In the genomic region with DNA sequence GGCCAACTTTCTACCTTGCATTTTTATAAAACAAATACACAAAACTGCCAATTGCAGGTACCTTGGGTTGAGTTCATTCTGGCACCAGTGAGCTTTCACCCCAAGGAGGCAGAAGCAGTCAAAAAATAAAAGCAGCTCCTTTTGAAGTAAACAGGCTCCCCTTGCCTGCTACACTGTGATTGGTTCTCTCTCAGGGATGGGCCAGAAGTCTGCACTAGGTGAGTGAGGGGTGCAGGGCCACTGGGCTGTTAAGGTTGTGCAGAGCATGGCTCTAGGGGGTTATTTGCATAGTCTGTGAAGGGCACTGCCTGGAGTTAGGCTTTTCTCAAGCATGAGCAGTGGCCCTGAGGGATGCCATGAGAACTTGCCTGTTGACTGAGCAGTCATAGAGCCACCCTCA, we compare ENCODE assay signal across 17 cellular contexts. TPM values are rescaled to one million over a fixed set of nuclear protein-coding genes. Genes with fewer than 3 reads are reported as not detected.
A peak's percentile ranks its signal among the peaks of the same experiment; 100 is the strongest.
DNase-seq lines count a peak whose midpoint lies in the region; ATAC-seq and TF ChIP-seq lines count a peak whose summit lies in the region.
"Had no signal": no experiment of that assay in that cellular context is flagged by ENCODE, and none has a peak within 500 bp of the region (broad histone marks: within the 10 kb centered on the region; RNA-seq: fewer than 3 reads in every experiment).

No MANE protein-coding gene starts in this region.

- H3K4ac ChIP-seq in H9 (ENCODE audit: low read depth, low read length) = no peak overlapping the region

- no peak overlapping the region for H4K5ac ChIP-seq in H9 (ENCODE audit: insufficient read length, low read depth, low read length)

- TF ChIP-seq CTCF in H9 (conservative IDR thresholded peaks at IDR 0.05) = no peak
- no peak for TF ChIP-seq CTCF in WTC11 (IDR thresholded peaks at IDR 0.05)
- TF ChIP-seq CTCF in esophagus squamous epithelium (IDR thresholded peaks at IDR 0.05) = no peak
- no peak for TF ChIP-seq CTCF in osteocyte (IDR thresholded peaks at IDR 0.05)
- no peak for TF ChIP-seq CTCF in Calu3 (IDR thresholded peaks at IDR 0.05; ENCODE audit: unreplicated experiment)

- H3K56ac ChIP-seq in H9 (ENCODE audit: insufficient read length, low read depth, low read length) = no peak overlapping the region

- peaks cover 2% of the 10 kb centered on the region for H3K27me3 Mint-ChIP-seq in H9 (ENCODE audit: low read depth)
- H3K27me3 Mint-ChIP-seq in WTC11 (ENCODE audit: low read depth) = no peaks in the 10 kb centered on the region
- H3K27me3 Mint-ChIP-seq in osteocyte (ENCODE audit: unreplicated experiment) = no peaks in the 10 kb centered on the region
- peaks cover 10% of the 10 kb centered on the region for H3K27me3 Mint-ChIP-seq in Calu3 (ENCODE audit: unreplicated experiment)
- H3K27me3 Mint-ChIP-seq: activated CD8-positive, alpha-beta T cell treated with anti-CD3 and anti-CD28 coated beads for 36 hours had no signal

- no peaks in the 10 kb centered on the region for H3K79me1 ChIP-seq in H9 (ENCODE audit: insufficient read depth, low read depth, low read length, poor library complexity, severe bottlenecking)

- H3K23me2 ChIP-seq in H9 (ENCODE audit: insufficient read length, low read depth, low read length, poor library complexity, severe bottlenecking) = no peaks in the 10 kb centered on the region

- intact Hi-C loops in esophagus squamous epithelium (cut with DNase I) = no loop called here
- intact Hi-C loops in Calu3 (cut with micrococcal nuclease; ENCODE audit: unreplicated experiment) = no loop called here

- H3K4me1 ChIP-seq in H9 (ENCODE audit: insufficient read depth, low read length) = no peaks in the 10 kb centered on the region; the same call in 1 of the 2 replicates
- H3K4me1 ChIP-seq in esophagus squamous epithelium = peaks cover 15 to 48% (median 19%) of the 10 kb centered on the region in 3 donors

- H3K14ac ChIP-seq in H9 (ENCODE audit: insufficient read depth, low read length) = no peak overlapping the region

- no peak overlapping the region for H2BK15ac ChIP-seq in H9 (ENCODE audit: low read depth, low read length)

- no peak overlapping the region for H3K4me2 ChIP-seq in H9 (ENCODE audit: insufficient read depth, insufficient read length, low read length)

- H2BK20ac ChIP-seq in H9 (ENCODE audit: low read depth, low read length, poor library complexity, severe bottlenecking) = no peak overlapping the region

- CTCF ChIA-PET in WTC11 (lab: Charles Lee) = interaction anchor here (1.4 to 2.3 kb wide), 3 partner anchors 53 to 295 kb away, joined by 3 to 19 read pairs (median 11); a partner anchor contains a TSS
- CTCF ChIA-PET in Calu3 (lab: Charles Lee) = no interaction called here

- H3K36me3 ChIP-seq in esophagus squamous epithelium = no peaks in the 10 kb centered on the region
- H3K36me3 ChIP-seq: ascending aorta, right atrium auricular region had no signal

- peak; percentile 70 for ATAC-seq in WTC11
- no peak for ATAC-seq in HG02759 (IDR thresholded peaks at IDR 0.05; ENCODE audit: unreplicated experiment)
- ATAC-seq: activated CD8-positive, alpha-beta T cell treated with anti-CD3 and anti-CD28 coated beads for 36 hours; activated T-cell treated with anti-CD3 and anti-CD28 coated beads, Interleukin-2, amount 50 U/mL, for 72 hours had no signal

- no peaks in the 10 kb centered on the region; a peak in 1 of 5 replicates for H3K9me3 Mint-ChIP-seq in H9
- no peaks in the 10 kb centered on the region for H3K9me3 Mint-ChIP-seq in WTC11
- no peaks in the 10 kb centered on the region for H3K9me3 Mint-ChIP-seq in osteocyte (ENCODE audit: unreplicated experiment)
- no peaks in the 10 kb centered on the region for H3K9me3 Mint-ChIP-seq in Calu3 (ENCODE audit: low read depth, unreplicated experiment)
- H3K9me3 Mint-ChIP-seq: activated CD8-positive, alpha-beta T cell treated with anti-CD3 and anti-CD28 coated beads for 36 hours; activated T-cell treated with anti-CD3 and anti-CD28 coated beads, Interleukin-2, amount 50 U/mL, for 72 hours had no signal

- H3K27ac Mint-ChIP-seq in H9 (peak overlapping the region in 2 of 3 experiments; percentile 55 to 72; a peak in 2 of 7 replicates), WTC11 (no peak overlapping the region), osteocyte (ENCODE audit: unreplicated experiment) (peak overlapping the region; percentile 100), Calu3 (ENCODE audit: unreplicated experiment) (no peak overlapping the region)
- H3K27ac Mint-ChIP-seq: activated CD8-positive, alpha-beta T cell treated with anti-CD3 and anti-CD28 coated beads for 36 hours; activated T-cell treated with anti-CD3 and anti-CD28 coated beads, Interleukin-2, amount 50 U/mL, for 72 hours had no signal

- no peak overlapping the region for H3K27ac ChIP-seq in H9 (ENCODE audit: insufficient read length, low read depth, low read length)
- H3K27ac ChIP-seq in esophagus squamous epithelium = peak overlapping the region in 3 of 4 donors; percentile 3 to 87 (median 79)

- H2BK120ac ChIP-seq in H9 (ENCODE audit: low read depth, low read length, poor library complexity, severe bottlenecking) = no peak overlapping the region

- POLR2A ChIA-PET in WTC11 (lab: Charles Lee) = no interaction called here

- no peaks in the 10 kb centered on the region for H4K20me1 ChIP-seq in H9 (ENCODE audit: control insufficient read depth, insufficient read depth, insufficient read length)

- H2BK5ac ChIP-seq in H9 (ENCODE audit: insufficient read length, low read length) = no peak overlapping the region

- no peak overlapping the region for H3K4me3 Mint-ChIP-seq in H9
- H3K4me3 Mint-ChIP-seq in WTC11 = no peak overlapping the region
- peak overlapping the region; percentile 29 for H3K4me3 Mint-ChIP-seq in osteocyte (ENCODE audit: unreplicated experiment)
- no peak overlapping the region for H3K4me3 Mint-ChIP-seq in Calu3 (ENCODE audit: low read depth, unreplicated experiment)
- H3K4me3 Mint-ChIP-seq: activated CD8-positive, alpha-beta T cell treated with anti-CD3 and anti-CD28 coated beads for 36 hours; activated T-cell treated with anti-CD3 and anti-CD28 coated beads, Interleukin-2, amount 50 U/mL, for 72 hours had no signal

- H3K18ac ChIP-seq in H9 (ENCODE audit: insufficient read length, low read depth, low read length) = no peak overlapping the region

- H3K9me3 ChIP-seq in H9 (ENCODE audit: control insufficient read depth, low read depth, low read length) = no peaks in the 10 kb centered on the region
- H3K9me3 ChIP-seq in esophagus squamous epithelium = no peaks in the 10 kb centered on the region
- H3K9me3 ChIP-seq: ascending aorta, right atrium auricular region, testis had no signal

- no peaks in the 10 kb centered on the region for H3K79me2 ChIP-seq in H9 (ENCODE audit: insufficient read depth, low read length)

- no peak overlapping the region for H4K8ac ChIP-seq in H9 (replicated peaks; ENCODE audit: insufficient read length, low read depth, low read length)

- peaks cover 31 to 33% of the 10 kb centered on the region in 2 experiments for H3K4me1 Mint-ChIP-seq in H9
- peaks cover 35% of the 10 kb centered on the region for H3K4me1 Mint-ChIP-seq in WTC11
- peaks cover 48% of the 10 kb centered on the region for H3K4me1 Mint-ChIP-seq in osteocyte (ENCODE audit: unreplicated experiment)
- peaks cover 7% of the 10 kb centered on the region for H3K4me1 Mint-ChIP-seq in Calu3 (ENCODE audit: low read depth, unreplicated experiment)

- no peak for TF ChIP-seq POLR2A in esophagus squamous epithelium (IDR thresholded peaks at IDR 0.05)

- BruUV-seq in Calu3 (replicated peaks; lab: Mats Ljungman, UMichigan) = no TSS peak

- no peak overlapping the region for H3K9ac ChIP-seq in H9 (ENCODE audit: extremely low read depth, insufficient read length, low read length)

- no peak overlapping the region for H2AFZ ChIP-seq in H9 (ENCODE audit: low read length)

- H4K91ac ChIP-seq in H9 (ENCODE audit: insufficient read length, low read depth, low read length) = no peak overlapping the region

- H3K4me3 ChIP-seq in esophagus squamous epithelium = no peak overlapping the region
- H3K4me3 ChIP-seq: testis had no signal

- no peak overlapping the region for H3T11ph ChIP-seq in H9 (ENCODE audit: low read length)

- H3K27me3 ChIP-seq in H9 (ENCODE audit: insufficient read depth, low read length) (no peaks in the 10 kb centered on the region), esophagus squamous epithelium (no peaks in the 10 kb centered on the region)
- H3K27me3 ChIP-seq: ascending aorta, right atrium auricular region, testis had no signal

- DNase-seq in H9 = no peak
- no peak for DNase-seq in WTC11 (ENCODE audit: low spot score)
- no peak for DNase-seq in esophagus squamous epithelium (lab: John Stamatoyannopoulos, UW)
- no peak for DNase-seq in osteocyte (ENCODE audit: extremely low spot score, unreplicated experiment)
- no peak for DNase-seq in NCI-H1048 (lab: John Stamatoyannopoulos, UW)
- no peak for DNase-seq in Calu3
- DNase-seq: activated CD8-positive, alpha-beta T cell treated with anti-CD3 and anti-CD28 coated beads for 36 hours; activated naive CD4-positive, alpha-beta T cell treated with anti-CD3 and anti-CD28 coated beads, Interleukin-2, amount 50 U/mL, for 16 hours; activated T-cell treated with anti-CD3 and anti-CD28 coated beads, Interleukin-2, amount 50 U/mL, for 72 hours; NCI-H1105 treated with DMSO at 0.1 percent for 48 hours; stimulated activated CD4-positive, alpha-beta T cell treated with anti-CD3 and anti-CD28 coated beads, Interleukin-15, amount 100 ng/mL, for 24 hours had no signal

- H3K36me3 Mint-ChIP-seq in H9 (ENCODE audit: insufficient read depth in 1 of 3, low read depth in 3 of 3) (0 out of 7 replicates have a peak, but pooled peaks cover 0 to 3% (median 0%) of the 10 kb centered on the region in 3 experiments), WTC11 (peaks cover 2% of the 10 kb centered on the region; the same call in 1 of the 2 replicates), osteocyte (ENCODE audit: unreplicated experiment) (no peaks in the 10 kb centered on the region), Calu3 (ENCODE audit: insufficient read depth, unreplicated experiment) (no peaks in the 10 kb centered on the region)

- no peak overlapping the region for H3K23ac ChIP-seq in H9 (ENCODE audit: insufficient read length, low read depth, low read length)

- no peak overlapping the region for H2AK5ac ChIP-seq in H9 (ENCODE audit: insufficient read length, low read length)

- H2BK12ac ChIP-seq in H9 (ENCODE audit: insufficient read length, low read depth, low read length) = no peak overlapping the region

TF ChIP-seq in WTC11, 78 proteins besides CTCF, POLR2A, EP300 and RAD21 (continues in another document):
- TF ChIP-seq ZBTB21 (CRISPR knock-in tag; IDR thresholded peaks at IDR 0.05; ENCODE audit: borderline replicate concordance) = no peak
- TF ChIP-seq SOX15 (CRISPR knock-in tag; IDR thresholded peaks at IDR 0.05) = no peak
- TF ChIP-seq ZNF121 (CRISPR knock-in tag; IDR thresholded peaks at IDR 0.05) = no peak

RNA-seq across cellular contexts. Expression of a gene that starts 39.1 kb away (rescaled TPM):
- not detected in 2 replicates for total RNA-seq in H9 (2021)
- total RNA-seq in WTC11 (2021) = not detected in 3 replicates
- 1 to 10 TPM in 2 of 4 donors, under 1 TPM in 1, not detected in 1; 0.09 to 4.8 (median 2.6) TPM for total RNA-seq in esophagus squamous epithelium
- 0.70 and 1.1 TPM in 2 replicates for total RNA-seq in osteocyte
- total RNA-seq in Calu3 (2022) = not detected in 2 replicates
- total RNA-seq: activated CD8-positive, alpha-beta T cell treated with anti-CD3 and anti-CD28 coated beads for 36 hours; activated T-cell treated with anti-CD3 and anti-CD28 coated beads, Interleukin-2, amount 50 U/mL, for 72 hours; ascending aorta; mononuclear cell; right atrium auricular region; T-helper 2 cell treated with Interferon-gamma antibody and Interleukin-4, amounts not matched to agents 100 ng/mL and 5 ng/mL, for 36 hours had no signal

RNA-seq across cellular contexts. Expression of a gene that starts 59.0 kb away (rescaled TPM):
- total RNA-seq in H9 (2021) (5.2 and 6.4 TPM in 2 replicates), WTC11 (2021) (18.4 to 23.7 TPM (median 22.6 TPM) in 3 replicates), esophagus squamous epithelium (10 to 100 TPM; 57.3 to 89.6 (median 82.1) TPM), osteocyte (37.1 and 40.9 TPM in 2 replicates), Calu3 (2022) (20.8 and 24.2 TPM in 2 replicates)

Comparison
In these comparisons a context has a peak if more than half of its experiments do, and no peak if none do; other contexts are left out.
1. H3K27ac Mint-ChIP-seq: peak in H9 (2 of 3) and osteocyte (single experiment); none in WTC11 (single experiment) and Calu3 (single experiment).